ENCODE assay signal across 11 cellular contexts in the genomic region with DNA sequence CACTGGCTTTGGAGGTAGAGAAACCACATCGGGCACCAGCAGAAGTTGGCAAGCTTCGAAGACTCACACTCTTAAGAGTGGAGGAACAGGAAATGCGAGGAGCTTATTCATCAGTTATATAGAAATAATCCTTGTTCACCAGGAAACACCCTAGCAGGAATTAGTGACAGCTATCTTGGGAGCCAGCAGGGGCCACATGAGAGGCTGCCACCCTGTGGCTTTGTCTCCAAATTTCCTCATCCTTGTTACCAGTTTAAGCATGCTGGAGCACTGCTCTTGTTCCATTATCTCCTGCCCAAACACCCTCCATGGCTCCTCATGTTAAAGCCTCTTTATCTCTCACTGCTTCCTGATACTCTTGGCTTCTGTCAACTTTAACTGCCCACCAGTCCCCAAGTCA.
DNase-seq lines count a peak whose midpoint lies in the region; ATAC-seq, FAIRE-seq and TF ChIP-seq lines count a peak whose summit lies in the region.
"Had no signal": no experiment of that assay in that cellular context is flagged by ENCODE, and none has a peak within 500 bp of the region (broad histone marks: within the 10 kb centered on the region; RNA-seq: fewer than 3 reads in every experiment).

No MANE protein-coding gene starts in this region.

- DNase-seq in GM13977 (ENCODE audit: low spot score), result no peak
- peak; percentile 31 for DNase-seq in NCI-H69 (lab: John Stamatoyannopoulos, UW)
- DNase-seq in endothelial cell of umbilical vein (ENCODE audit: low read depth, low spot score), result peak; percentile 18
- no peak for DNase-seq in progenitor cell of endocrine pancreas (ENCODE audit: low spot score, unreplicated experiment)
- no peak for DNase-seq in activated CD4-positive, CD25-positive, alpha-beta regulatory T cell treated with anti-CD3 and anti-CD28 coated beads, Interleukin-2, amount 50 U/mL, for 72 hours
- DNase-seq in H4 (ENCODE audit: low spot score), result no peak
- no peak for DNase-seq in cerebellar cortex (ENCODE audit: low spot score)

- H3K27me3 Mint-ChIP-seq in progenitor cell of endocrine pancreas, result no peaks in the 10 kb centered on the region

- H3K9ac ChIP-seq in endothelial cell of umbilical vein (replicated peaks; ENCODE audit: extremely low read depth, insufficient read depth, low read length), result no peak overlapping the region
- H3K9ac ChIP-seq: neural progenitor cell had no signal

- POLR2A ChIA-PET in endothelial cell of umbilical vein (lab: Charles Lee), result no interaction called here

- intact Hi-C loops in endothelial cell of umbilical vein (cut with micrococcal nuclease), result loop anchor here (1.0 to 2.0 kb wide), 3 partner anchors 63 to 98 kb away; no protein-coding TSS in a partner anchor

- no peak for TF ChIP-seq POLR2A in endothelial cell of umbilical vein (IDR thresholded peaks at IDR 0.05; ENCODE audit: low read depth, low read length)

- no peaks in the 10 kb centered on the region for H4K20me1 ChIP-seq in endothelial cell of umbilical vein (replicated peaks; ENCODE audit: control insufficient read depth, extremely low read depth, insufficient read depth, low read length)

- H3K27ac ChIP-seq in endothelial cell of umbilical vein (ENCODE audit: insufficient read depth, low read depth, low read length), result no peak overlapping the region
- H3K27ac ChIP-seq: neural progenitor cell had no signal

- peaks cover 3% of the 10 kb centered on the region for H3K4me1 ChIP-seq in endothelial cell of umbilical vein (ENCODE audit: control insufficient read depth, extremely low read depth, insufficient read depth, low read length)

- H3K4me3 Mint-ChIP-seq in progenitor cell of endocrine pancreas (ENCODE audit: low read depth), result no peak overlapping the region
- H3K4me3 Mint-ChIP-seq: activated naive CD8-positive, alpha-beta T cell; neural progenitor cell had no signal

- CTCF ChIA-PET in endothelial cell of umbilical vein (lab: Charles Lee), result interaction anchor here (1.1 to 4.3 kb wide), 10 partner anchors 14 to 180 kb away, joined by 3 to 32 read pairs (median 5); no protein-coding TSS in a partner anchor

- H3K4me3 ChIP-seq in endothelial cell of umbilical vein (replicated peaks in 1 of 3; ENCODE audit: insufficient read depth in 1 of 3, low read depth in 1 of 3, low read length in 3 of 3), result no peak overlapping the region
- H3K4me3 ChIP-seq: neural progenitor cell had no signal

- H3K36me3 ChIP-seq in endothelial cell of umbilical vein (ENCODE audit: control insufficient read depth in 2 of 2, extremely low read depth in 1 of 2, insufficient read depth in 2 of 2, low read length in 2 of 2), result no peaks in the 10 kb centered on the region
- H3K36me3 ChIP-seq: neural progenitor cell had no signal

- peaks cover 0 to 4% of the 10 kb centered on the region in 2 experiments for H3K27me3 ChIP-seq in endothelial cell of umbilical vein (ENCODE audit: control insufficient read depth in 2 of 2, insufficient read depth in 2 of 2, low read length in 2 of 2)
- H3K27me3 ChIP-seq: neural progenitor cell had no signal

- no peak overlapping the region for H3K4me2 ChIP-seq in endothelial cell of umbilical vein (ENCODE audit: insufficient read depth, low read length)
- H3K4me2 ChIP-seq: neural progenitor cell had no signal

- dilution Hi-C loops in endothelial cell of umbilical vein (cut with MboI; ENCODE audit: extremely low pct_ligation_motif_present, low sequenced_read_pairs), result no loop called here

- no peak overlapping the region for H2AFZ ChIP-seq in endothelial cell of umbilical vein (ENCODE audit: low read depth, low read length)
- H2AFZ ChIP-seq: neural progenitor cell had no signal

- no peaks in the 10 kb centered on the region for H3K9me1 ChIP-seq in endothelial cell of umbilical vein (replicated peaks; ENCODE audit: control insufficient read depth, extremely low read depth, insufficient read depth, low read length)

- peak overlapping the region; percentile 13 for H3K27ac Mint-ChIP-seq in progenitor cell of endocrine pancreas
- H3K27ac Mint-ChIP-seq: activated naive CD8-positive, alpha-beta T cell; neural progenitor cell had no signal

- no peaks in the 10 kb centered on the region for H3K79me2 ChIP-seq in endothelial cell of umbilical vein (ENCODE audit: control insufficient read depth, insufficient read depth, low read length)

- peaks cover 2% of the 10 kb centered on the region for H3K36me3 Mint-ChIP-seq in progenitor cell of endocrine pancreas (ENCODE audit: insufficient read depth)
- H3K36me3 Mint-ChIP-seq: activated naive CD8-positive, alpha-beta T cell; neural progenitor cell had no signal

- no peaks in the 10 kb centered on the region for H3K9me3 Mint-ChIP-seq in progenitor cell of endocrine pancreas (ENCODE audit: low read depth)

- no peaks in the 10 kb centered on the region for H3K9me3 ChIP-seq in endothelial cell of umbilical vein (replicated peaks; ENCODE audit: control insufficient read depth, insufficient read depth, low read length)

- peaks cover 48% of the 10 kb centered on the region for H3K4me1 Mint-ChIP-seq in progenitor cell of endocrine pancreas (ENCODE audit: low read depth)

- FAIRE-seq in endothelial cell of umbilical vein (lab: Jason Lieb, UNC), result peak; percentile 59
- FAIRE-seq: G401.6 had no signal

- ATAC-seq in HG03457 (IDR thresholded peaks at IDR 0.05; ENCODE audit: unreplicated experiment), result no peak

- TF ChIP-seq CTCF in GM13977 (IDR thresholded peaks at IDR 0.05; ENCODE audit: extremely low read depth, insufficient read depth, missing control alignments) (peak; percentile 6), endothelial cell of umbilical vein (IDR thresholded peaks at IDR 0.05; ENCODE audit: extremely low read depth in 1 of 2, insufficient read depth in 1 of 2, low read depth in 1 of 2, low read length in 2 of 2) (no peak), progenitor cell of endocrine pancreas (IDR thresholded peaks at IDR 0.05; ENCODE audit: unreplicated experiment) (no peak)

- in situ Hi-C loops in GM13977 (cut with MboI; ENCODE audit: low pct_unique_long_range_greater_than_20kb, low sequenced_read_pairs, unreplicated experiment), result no loop called here

- no TSS peak for BruUV-seq in endothelial cell of umbilical vein (replicated peaks; lab: Mats Ljungman, UMichigan)

TF ChIP-seq in endothelial cell of umbilical vein, 7 proteins besides CTCF, POLR2A, EP300 and RAD21:
- TF ChIP-seq POLR2AphosphoS5 (IDR thresholded peaks at IDR 0.05; ENCODE audit: insufficient read depth, low read depth, low read length), result no peak
- TF ChIP-seq MYC (IDR thresholded peaks at IDR 0.05; ENCODE audit: low read depth, low read length), result no peak
- TF ChIP-seq FOS (IDR thresholded peaks at IDR 0.05; ENCODE audit: borderline replicate concordance, insufficient read depth, low read length), result no peak
- TF ChIP-seq, protein P1, sequence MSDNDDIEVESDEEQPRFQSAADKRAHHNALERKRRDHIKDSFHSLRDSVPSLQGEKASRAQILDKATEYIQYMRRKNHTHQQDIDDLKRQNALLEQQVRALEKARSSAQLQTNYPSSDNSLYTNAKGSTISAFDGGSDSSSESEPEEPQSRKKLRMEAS (IDR thresholded peaks at IDR 0.05; ENCODE audit: insufficient read depth, insufficient read length), result no peak
- TF ChIP-seq EZH2 (IDR thresholded peaks at IDR 0.05; ENCODE audit: borderline replicate concordance, low read depth, low read length, severe bottlenecking), result no peak
- TF ChIP-seq GATA2 (IDR thresholded peaks at IDR 0.05; ENCODE audit: insufficient read depth, insufficient read length, low read depth, low read length), result no peak
- no peak for TF ChIP-seq JUN (IDR thresholded peaks at IDR 0.05; ENCODE audit: borderline replicate concordance, insufficient read depth, insufficient read length, low read depth)

Comparison
In these comparisons a context has a peak if more than half of its experiments do, and no peak if none do; other contexts are left out.
1. DNase-seq: peak in NCI-H69 (single experiment) and endothelial cell of umbilical vein (single experiment); none in GM13977 (single experiment), progenitor cell of endocrine pancreas (single experiment), activated CD4-positive, CD25-positive, alpha-beta regulatory T cell treated with anti-CD3 and anti-CD28 coated beads, Interleukin-2, amount 50 U/mL, for 72 hours (single experiment), H4 (single experiment) and cerebellar cortex (single experiment).